18 cellular contexts compared by ENCODE assay signal in genomic region chr1:211375949-211376348, GRCh38. TPM values are rescaled to one million over a fixed set of nuclear protein-coding genes. Genes with fewer than 3 reads are reported as not detected.
DNase-seq lines count a peak whose midpoint lies in the region; ATAC-seq and TF ChIP-seq lines count a peak whose summit lies in the region.
"Had no signal": no experiment of that assay in that cellular context is flagged by ENCODE, and none has a peak within 500 bp of the region (broad histone marks: within the 10 kb centered on the region; RNA-seq: fewer than 3 reads in every experiment).

No MANE protein-coding gene starts in this region.

- H3K27me3 Mint-ChIP-seq in activated naive CD8-positive, alpha-beta T cell: no peaks in the 10 kb centered on the region
- H3K27me3 Mint-ChIP-seq in activated naive CD8-positive, alpha-beta T cell treated with anti-CD3 and anti-CD28 coated beads for 36 hours: no peaks in the 10 kb centered on the region
- H3K27me3 Mint-ChIP-seq in HFFc6 (ENCODE audit: insufficient read depth) (no peaks in the 10 kb centered on the region), endodermal cell (ENCODE audit: insufficient read depth) (no peaks in the 10 kb centered on the region)
- H3K27me3 Mint-ChIP-seq in stimulated activated memory B cell treated with anti-CD40 and anti-IgM and Interleukin-4, amounts not matched to agents 10 μg/mL and 1 μg/mL and 100 μg/mL, for 72 hours: no peaks in the 10 kb centered on the region

- H3K27ac ChIP-seq in endodermal cell (ENCODE audit: low read depth, low read length): no peak overlapping the region
- H3K27ac ChIP-seq: C4-2B, SJCRH30 had no signal

- no peak for TF ChIP-seq CTCF in HFFc6 (IDR thresholded peaks at IDR 0.05)
- no peak for TF ChIP-seq CTCF in endodermal cell (conservative IDR thresholded peaks at IDR 0.05)

- H3K4me1 ChIP-seq in endodermal cell (ENCODE audit: control insufficient read depth, insufficient read depth, low read length): peaks cover 31% of the 10 kb centered on the region
- H3K4me1 ChIP-seq: Caco-2 had no signal

- no peak overlapping the region for H3K4me3 ChIP-seq in endodermal cell (ENCODE audit: low read length)
- H3K4me3 ChIP-seq: SJCRH30 had no signal

- H3K9ac ChIP-seq in endodermal cell (ENCODE audit: extremely low read depth, low read length, poor library complexity, severe bottlenecking): no peak overlapping the region

- DNase-seq in activated naive CD8-positive, alpha-beta T cell treated with anti-CD3 and anti-CD28 coated beads for 36 hours: no peak
- DNase-seq in HFFc6: no peak
- DNase-seq in endodermal cell: no peak
- no peak for DNase-seq in cerebellum (ENCODE audit: low spot score)
- DNase-seq in sciatic nerve (ENCODE audit: low spot score): no peak
- DNase-seq: Caco-2, DMS53, NCI-H1417, NCI-H2029, NCI-H2171 treated with DMSO at 0.1 percent for 48 hours, NCI-H446 treated with DMSO at 0.1 percent for 48 hours, NCI-H774, RPMI8226, SJCRH30 had no signal

- H3K9me3 ChIP-seq in endodermal cell (ENCODE audit: control insufficient read depth, low read length): no peaks in the 10 kb centered on the region
- H3K9me3 ChIP-seq: Caco-2, SJCRH30 had no signal

- no peak overlapping the region for H3K4me3 Mint-ChIP-seq in activated naive CD8-positive, alpha-beta T cell
- no peak overlapping the region for H3K4me3 Mint-ChIP-seq in activated naive CD8-positive, alpha-beta T cell treated with anti-CD3 and anti-CD28 coated beads for 36 hours
- H3K4me3 Mint-ChIP-seq in HFFc6: no peak overlapping the region
- H3K4me3 Mint-ChIP-seq in endodermal cell: peak overlapping the region; percentile 6
- no peak overlapping the region for H3K4me3 Mint-ChIP-seq in stimulated activated memory B cell treated with anti-CD40 and anti-IgM and Interleukin-4, amounts not matched to agents 10 μg/mL and 1 μg/mL and 100 μg/mL, for 72 hours

- peaks cover 23% of the 10 kb centered on the region for H3K36me3 ChIP-seq in endodermal cell (ENCODE audit: control insufficient read depth, insufficient read depth, low read length)
- H3K36me3 ChIP-seq: SJCRH30 had no signal

- ATAC-seq in stimulated activated memory B cell treated with anti-CD40 and anti-IgM and Interleukin-4, amounts not matched to agents 10 μg/mL and 1 μg/mL and 100 μg/mL, for 72 hours: no peak
- ATAC-seq in HG02885 (IDR thresholded peaks at IDR 0.05; ENCODE audit: poor library complexity, unreplicated experiment): no peak
- ATAC-seq in sciatic nerve: no peak

- peaks cover 12% of the 10 kb centered on the region for H3K36me3 Mint-ChIP-seq in activated naive CD8-positive, alpha-beta T cell
- peaks cover 24% of the 10 kb centered on the region for H3K36me3 Mint-ChIP-seq in activated naive CD8-positive, alpha-beta T cell treated with anti-CD3 and anti-CD28 coated beads for 36 hours
- H3K36me3 Mint-ChIP-seq in HFFc6 (ENCODE audit: low read depth) (peaks cover 14% of the 10 kb centered on the region; the same call in 1 of the 2 replicates), endodermal cell (ENCODE audit: low read depth) (peaks cover 25% of the 10 kb centered on the region)
- H3K36me3 Mint-ChIP-seq in stimulated activated memory B cell treated with anti-CD40 and anti-IgM and Interleukin-4, amounts not matched to agents 10 μg/mL and 1 μg/mL and 100 μg/mL, for 72 hours: peaks cover 38% of the 10 kb centered on the region

- H3K27me3 ChIP-seq in endodermal cell (ENCODE audit: control insufficient read depth, insufficient read depth, low read length, poor library complexity, severe bottlenecking): no peaks in the 10 kb centered on the region
- H3K27me3 ChIP-seq: SJCRH30 had no signal

- intact Hi-C loops in sciatic nerve (cut with DNase I): no loop called here

- H3K4me1 Mint-ChIP-seq in activated naive CD8-positive, alpha-beta T cell (ENCODE audit: low read depth): peaks cover 28% of the 10 kb centered on the region
- peaks cover 27% of the 10 kb centered on the region for H3K4me1 Mint-ChIP-seq in activated naive CD8-positive, alpha-beta T cell treated with anti-CD3 and anti-CD28 coated beads for 36 hours
- H3K4me1 Mint-ChIP-seq in HFFc6 (ENCODE audit: low read depth): peaks cover 30% of the 10 kb centered on the region
- H3K4me1 Mint-ChIP-seq in endodermal cell: peaks cover 56% of the 10 kb centered on the region
- H3K4me1 Mint-ChIP-seq in stimulated activated memory B cell treated with anti-CD40 and anti-IgM and Interleukin-4, amounts not matched to agents 10 μg/mL and 1 μg/mL and 100 μg/mL, for 72 hours: peaks cover 17% of the 10 kb centered on the region

- H3K9me3 Mint-ChIP-seq in activated naive CD8-positive, alpha-beta T cell (ENCODE audit: low read depth): no peaks in the 10 kb centered on the region
- no peaks in the 10 kb centered on the region for H3K9me3 Mint-ChIP-seq in activated naive CD8-positive, alpha-beta T cell treated with anti-CD3 and anti-CD28 coated beads for 36 hours
- H3K9me3 Mint-ChIP-seq in HFFc6: no peaks in the 10 kb centered on the region
- no peaks in the 10 kb centered on the region for H3K9me3 Mint-ChIP-seq in endodermal cell
- H3K9me3 Mint-ChIP-seq in stimulated activated memory B cell treated with anti-CD40 and anti-IgM and Interleukin-4, amounts not matched to agents 10 μg/mL and 1 μg/mL and 100 μg/mL, for 72 hours: no peaks in the 10 kb centered on the region

- H3K27ac Mint-ChIP-seq in activated naive CD8-positive, alpha-beta T cell: peak overlapping the region; percentile 85
- H3K27ac Mint-ChIP-seq in activated naive CD8-positive, alpha-beta T cell treated with anti-CD3 and anti-CD28 coated beads for 36 hours: no peak overlapping the region
- H3K27ac Mint-ChIP-seq in HFFc6 (peak overlapping the region; percentile 76), endodermal cell (peak overlapping the region; percentile 91)
- H3K27ac Mint-ChIP-seq in stimulated activated memory B cell treated with anti-CD40 and anti-IgM and Interleukin-4, amounts not matched to agents 10 μg/mL and 1 μg/mL and 100 μg/mL, for 72 hours: peak overlapping the region; percentile 53

- 44 to 46% methylated on average over 1 to 2 of the region's 2 CpGs for WGBS in endodermal cell (ENCODE audit: insufficient coverage in 1 of 2, insufficient read length in 1 of 2), 2 experiments

RNA-seq across cellular contexts. Expression of gene TRAF5, which starts 49.3 kb away (rescaled TPM):
- 10 to 100 TPM; 23.7 to 24.4 TPM for total RNA-seq in activated naive CD8-positive, alpha-beta T cell treated with anti-CD3 and anti-CD28 coated beads for 36 hours
- 10 to 100 TPM in 1 of 6 experiments, 1 to 10 TPM in 5; 7.7 to 12.3 (median 8.7) TPM for total RNA-seq in HFFc6 (2021; fragmentation: NEBNext Ultra II Directional; extraction: Animal tissue kit (Norgen Biotek cat#: 25700))
- 10 to 100 TPM; 56.5 to 78.3 TPM for total RNA-seq in endodermal cell
- polyA plus RNA-seq in endodermal cell (2013, experiment 1 of 2): 21.7 TPM
- 23.8 TPM for polyA plus RNA-seq in endodermal cell (2013, experiment 2 of 2)
- 19.5 TPM for total RNA-seq in cerebellum
- 22.0 TPM for total RNA-seq in sciatic nerve
